ENCODE assay signal across 40 cellular contexts in genomic region chrX:122245943-122246342, GRCh38.
"Had no signal": no experiment of that assay in that cellular context is flagged by ENCODE, and none has a peak within 500 bp of the region (broad histone marks: within the 10 kb centered on the region; RNA-seq: fewer than 3 reads in every experiment).

No MANE protein-coding gene starts in this region.

- H3K36me3 ChIP-seq: adrenal gland, ascending aorta, brain microvascular endothelial cell, breast epithelium, cardiac muscle cell had no signal

- H3K27ac Mint-ChIP-seq: activated naive CD4-positive, alpha-beta T cell treated with anti-CD3 and anti-CD28 coated beads for 36 hours; activated naive CD4-positive, alpha-beta T cell treated with anti-CD3 and anti-CD28 coated beads, Interleukin-2, amount 10 ng/mL, durations not matched to agents 7 days and 5 days; activated naive CD4-positive, alpha-beta T cell treated with anti-CD3 and anti-CD28 coated beads, Interleukin-2, amount 50 U/mL, for 24 hours; activated naive CD4-positive, alpha-beta T cell treated with anti-CD3 and anti-CD28 coated beads, Interleukin-2, amount 50 U/mL, for 72 hours; activated naive CD8-positive, alpha-beta T cell; activated naive CD8-positive, alpha-beta T cell treated with anti-CD3 and anti-CD28 coated beads for 36 hours; activated naive CD8-positive, alpha-beta T cell treated with anti-CD3 and anti-CD28 coated beads, Interleukin-2, amount 10 ng/mL, durations not matched to agents 7 days and 5 days; activated naive CD8-positive, alpha-beta T cell treated with anti-CD3 and anti-CD28 coated beads, Interleukin-2, amount 50 U/mL, for 24 hours; activated T-cell treated with anti-CD3 and anti-CD28 coated beads, Interleukin-2, amount 50 U/mL, for 24 hours; activated T-cell treated with anti-CD3 and anti-CD28 coated beads, Interleukin-2, amount 50 U/mL, for 72 hours; activated T-helper 1 cell treated with anti-CD3 and anti-CD28 coated beads, Interleukin-12 subunit alpha, Interleukin-12 subunit beta, Interleukin-2, Interleukin-4 antibody, amounts not matched to agents 30 ng/mL and 10 ng/mL and 1 ng/mL, durations not matched to agents 14 hours and 24 hours and 36 hours; activated T-helper 17 cell treated with anti-CD3 and anti-CD28 coated beads, Interleukin-2, amount 50 U/mL, for 72 hours; activated T-helper 2 cell treated with anti-CD3 and anti-CD28 coated beads, Interferon-gamma antibody, Interleukin-2, Interleukin-4, amounts not matched to agents 10 μg/mL and 5 μg/mL and 100 μg/mL, durations not matched to agents 14 hours and 24 hours and 36 hours; brain had no signal

- FAIRE-seq: astrocyte, bronchial epithelial cell, colon had no signal

- H3K27ac ChIP-seq: adrenal gland, ascending aorta, body of pancreas, brain microvascular endothelial cell, breast epithelium, cardiac muscle cell had no signal

- H3K4me1 Mint-ChIP-seq: activated naive CD4-positive, alpha-beta T cell treated with anti-CD3 and anti-CD28 coated beads, Interleukin-2, amount 10 ng/mL, durations not matched to agents 7 days and 5 days; activated naive CD4-positive, alpha-beta T cell treated with anti-CD3 and anti-CD28 coated beads, Interleukin-2, amount 50 U/mL, for 24 hours; activated naive CD8-positive, alpha-beta T cell treated with anti-CD3 and anti-CD28 coated beads for 36 hours; activated naive CD8-positive, alpha-beta T cell treated with anti-CD3 and anti-CD28 coated beads, Interleukin-2, amount 10 ng/mL, durations not matched to agents 7 days and 5 days; activated naive CD8-positive, alpha-beta T cell treated with anti-CD3 and anti-CD28 coated beads, Interleukin-2, amount 50 U/mL, for 24 hours; activated T-helper 17 cell treated with anti-CD3 and anti-CD28 coated beads, Interleukin-2, amount 50 U/mL, for 72 hours; brain; central memory CD8-positive, alpha-beta T cell had no signal

- H3K4me1 ChIP-seq: adrenal gland, ascending aorta, body of pancreas, breast epithelium had no signal

- H3K9me3 Mint-ChIP-seq: activated naive CD4-positive, alpha-beta T cell treated with anti-CD3 and anti-CD28 coated beads for 36 hours; activated naive CD4-positive, alpha-beta T cell treated with anti-CD3 and anti-CD28 coated beads, Interleukin-2, amount 10 ng/mL, durations not matched to agents 7 days and 5 days; activated naive CD4-positive, alpha-beta T cell treated with anti-CD3 and anti-CD28 coated beads, Interleukin-2, amount 50 U/mL, for 24 hours; activated naive CD4-positive, alpha-beta T cell treated with anti-CD3 and anti-CD28 coated beads, Interleukin-2, amount 50 U/mL, for 72 hours; activated naive CD8-positive, alpha-beta T cell treated with anti-CD3 and anti-CD28 coated beads for 36 hours; activated naive CD8-positive, alpha-beta T cell treated with anti-CD3 and anti-CD28 coated beads, Interleukin-2, amount 10 ng/mL, durations not matched to agents 7 days and 5 days; activated naive CD8-positive, alpha-beta T cell treated with anti-CD3 and anti-CD28 coated beads, Interleukin-2, amount 50 U/mL, for 24 hours; activated T-cell treated with anti-CD3 and anti-CD28 coated beads, Interleukin-2, amount 50 U/mL, for 24 hours; activated T-cell treated with anti-CD3 and anti-CD28 coated beads, Interleukin-2, amount 50 U/mL, for 4 hours; activated T-helper 1 cell treated with anti-CD3 and anti-CD28 coated beads, Interleukin-12 subunit alpha, Interleukin-12 subunit beta, Interleukin-2, Interleukin-4 antibody, amounts not matched to agents 30 ng/mL and 10 ng/mL and 1 ng/mL, durations not matched to agents 14 hours and 24 hours and 36 hours; activated T-helper 17 cell treated with anti-CD3 and anti-CD28 coated beads, Interleukin-2, amount 50 U/mL, for 72 hours; activated T-helper 2 cell treated with anti-CD3 and anti-CD28 coated beads, Interferon-gamma antibody, Interleukin-2, Interleukin-4, amounts not matched to agents 10 μg/mL and 5 μg/mL and 100 μg/mL, durations not matched to agents 14 hours and 24 hours and 36 hours; brain; central memory CD8-positive, alpha-beta T cell had no signal

- H3K36me3 Mint-ChIP-seq: activated naive CD4-positive, alpha-beta T cell treated with anti-CD3 and anti-CD28 coated beads, Interleukin-2, amount 10 ng/mL, durations not matched to agents 7 days and 5 days; activated naive CD4-positive, alpha-beta T cell treated with anti-CD3 and anti-CD28 coated beads, Interleukin-2, amount 50 U/mL, for 24 hours; activated naive CD4-positive, alpha-beta T cell treated with anti-CD3 and anti-CD28 coated beads, Interleukin-2, amount 50 U/mL, for 72 hours; activated naive CD8-positive, alpha-beta T cell; activated naive CD8-positive, alpha-beta T cell treated with anti-CD3 and anti-CD28 coated beads for 36 hours; activated naive CD8-positive, alpha-beta T cell treated with anti-CD3 and anti-CD28 coated beads, Interleukin-2, amount 10 ng/mL, durations not matched to agents 7 days and 5 days; brain had no signal

- H3K4me3 ChIP-seq: adrenal gland, ascending aorta, body of pancreas, breast epithelium, cardiac muscle cell had no signal

- ATAC-seq: activated naive CD4-positive, alpha-beta T cell treated with anti-CD3 and anti-CD28 coated beads, Interleukin-2, amount 50 U/mL, for 72 hours; activated naive CD8-positive, alpha-beta T cell treated with anti-CD3 and anti-CD28 coated beads, Interleukin-2, amount 50 U/mL, for 24 hours; activated T-cell treated with anti-CD3 and anti-CD28 coated beads, Interleukin-2, amount 50 U/mL, for 4 hours; activated T-cell treated with anti-CD3 and anti-CD28 coated beads, Interleukin-2, amount 50 U/mL, for 72 hours; activated T-helper 17 cell treated with anti-CD3 and anti-CD28 coated beads, Interleukin-2, amount 50 U/mL, for 72 hours; body of pancreas had no signal

- DNase-seq: activated effector memory CD4-positive, alpha-beta T cell treated with anti-CD3 and anti-CD28 coated beads, Interleukin-2, amount 50 U/mL, for 16 hours; activated effector memory CD4-positive, alpha-beta T cell treated with Interleukin-2 at 50 U/mL for 16 hours; activated gamma-delta T cell; activated gamma-delta T cell treated with Interleukin-2 at 50 U/mL for 16 hours; activated naive CD4-positive, alpha-beta T cell; activated naive CD4-positive, alpha-beta T cell treated with anti-CD3 and anti-CD28 coated beads for 36 hours; activated naive CD4-positive, alpha-beta T cell treated with anti-CD3 and anti-CD28 coated beads, Interleukin-2, amount 10 ng/mL, durations not matched to agents 7 days and 5 days; activated naive CD4-positive, alpha-beta T cell treated with anti-CD3 and anti-CD28 coated beads, Interleukin-2, amount 50 U/mL, for 16 hours; activated naive CD4-positive, alpha-beta T cell treated with Interleukin-2 at 50 U/mL for 16 hours; activated naive CD8-positive, alpha-beta T cell treated with anti-CD3 and anti-CD28 coated beads for 36 hours; activated naive CD8-positive, alpha-beta T cell treated with anti-CD3 and anti-CD28 coated beads, Interleukin-2, amount 10 ng/mL, durations not matched to agents 7 days and 5 days; activated naive CD8-positive, alpha-beta T cell treated with anti-CD3 and anti-CD28 coated beads, Interleukin-2, amount 50 U/mL, for 24 hours; activated T-cell treated with anti-CD3 and anti-CD28 coated beads, Interleukin-2, amount 50 U/mL, for 24 hours; activated T-cell treated with anti-CD3 and anti-CD28 coated beads, Interleukin-2, amount 50 U/mL, for 4 hours; activated T-cell treated with anti-CD3 and anti-CD28 coated beads, Interleukin-2, amount 50 U/mL, for 48 hours; activated T-cell treated with anti-CD3 and anti-CD28 coated beads, Interleukin-2, amount 50 U/mL, for 72 hours; adrenal gland; amniotic stem cell; amygdala; anterior cingulate cortex; aorta; body of pancreas; brain microvascular endothelial cell; caudate nucleus; central memory CD4-positive, alpha-beta T cell; cerebellar nuclear complex had no signal

- H3K27me3 Mint-ChIP-seq: activated naive CD4-positive, alpha-beta T cell treated with anti-CD3 and anti-CD28 coated beads, Interleukin-2, amount 10 ng/mL, durations not matched to agents 7 days and 5 days; activated naive CD4-positive, alpha-beta T cell treated with anti-CD3 and anti-CD28 coated beads, Interleukin-2, amount 50 U/mL, for 24 hours; activated naive CD8-positive, alpha-beta T cell; activated naive CD8-positive, alpha-beta T cell treated with anti-CD3 and anti-CD28 coated beads for 36 hours; activated naive CD8-positive, alpha-beta T cell treated with anti-CD3 and anti-CD28 coated beads, Interleukin-2, amount 10 ng/mL, durations not matched to agents 7 days and 5 days; activated naive CD8-positive, alpha-beta T cell treated with anti-CD3 and anti-CD28 coated beads, Interleukin-2, amount 50 U/mL, for 24 hours; activated T-helper 17 cell treated with anti-CD3 and anti-CD28 coated beads, Interleukin-2, amount 50 U/mL, for 72 hours; brain; central memory CD8-positive, alpha-beta T cell had no signal

- H3K4me3 Mint-ChIP-seq: activated naive CD4-positive, alpha-beta T cell treated with anti-CD3 and anti-CD28 coated beads for 36 hours; activated naive CD4-positive, alpha-beta T cell treated with anti-CD3 and anti-CD28 coated beads, Interleukin-2, amount 10 ng/mL, durations not matched to agents 7 days and 5 days; activated naive CD4-positive, alpha-beta T cell treated with anti-CD3 and anti-CD28 coated beads, Interleukin-2, amount 50 U/mL, for 24 hours; activated naive CD8-positive, alpha-beta T cell; activated naive CD8-positive, alpha-beta T cell treated with anti-CD3 and anti-CD28 coated beads for 36 hours; activated naive CD8-positive, alpha-beta T cell treated with anti-CD3 and anti-CD28 coated beads, Interleukin-2, amount 10 ng/mL, durations not matched to agents 7 days and 5 days; activated naive CD8-positive, alpha-beta T cell treated with anti-CD3 and anti-CD28 coated beads, Interleukin-2, amount 50 U/mL, for 24 hours; activated T-cell treated with anti-CD3 and anti-CD28 coated beads, Interleukin-2, amount 50 U/mL, for 24 hours; activated T-cell treated with anti-CD3 and anti-CD28 coated beads, Interleukin-2, amount 50 U/mL, for 4 hours; activated T-cell treated with anti-CD3 and anti-CD28 coated beads, Interleukin-2, amount 50 U/mL, for 72 hours; activated T-helper 1 cell treated with anti-CD3 and anti-CD28 coated beads, Interleukin-12 subunit alpha, Interleukin-12 subunit beta, Interleukin-2, Interleukin-4 antibody, amounts not matched to agents 30 ng/mL and 10 ng/mL and 1 ng/mL, durations not matched to agents 14 hours and 24 hours and 36 hours; activated T-helper 17 cell treated with anti-CD3 and anti-CD28 coated beads, Interleukin-2, amount 50 U/mL, for 72 hours; brain; central memory CD8-positive, alpha-beta T cell had no signal

- H3K9me3 ChIP-seq: adrenal gland, ascending aorta, body of pancreas had no signal

- H3K27me3 ChIP-seq: adrenal gland, ascending aorta, body of pancreas, brain microvascular endothelial cell, breast epithelium, cardiac muscle cell had no signal
